ENCODE assay signal across 18 cellular contexts in the genomic region with DNA sequence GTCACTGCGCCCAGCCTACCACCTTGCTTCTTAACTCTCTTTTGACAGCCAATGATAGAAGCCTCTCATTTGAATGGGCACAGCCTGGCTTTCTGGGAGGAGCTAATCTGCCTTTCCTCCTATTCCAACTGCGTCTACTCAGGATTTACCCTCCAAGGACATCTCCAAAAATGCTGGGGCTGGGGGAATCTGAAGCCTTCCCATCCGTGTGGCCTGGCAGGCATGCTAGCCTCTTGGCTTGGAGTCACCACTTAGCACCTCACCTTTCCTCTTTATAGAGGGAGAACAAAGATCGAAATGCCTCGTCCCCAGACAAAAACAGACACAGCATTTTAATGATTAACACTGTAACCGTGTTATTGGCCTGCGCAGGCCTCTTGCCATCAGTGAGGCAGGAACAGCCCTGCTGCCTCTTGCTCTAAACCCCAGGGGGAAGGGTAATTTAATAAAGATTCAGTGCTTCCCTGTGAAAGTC.
"Had no signal": no experiment of that assay in that cellular context is flagged by ENCODE, and none has a peak within 500 bp of the region (broad histone marks: within the 10 kb centered on the region; RNA-seq: fewer than 3 reads in every experiment).

No MANE protein-coding gene starts in this region.

- H3K4me1 ChIP-seq: prostate gland had no signal

- H3K4me3 Mint-ChIP-seq: activated naive CD4-positive, alpha-beta T cell treated with anti-CD3 and anti-CD28 coated beads, Interleukin-2, amount 50 U/mL, for 24 hours; brain; central memory CD8-positive, alpha-beta T cell; dendritic cell treated with granulocyte-macrophage colony-stimulating factor and Interleukin-4, amounts not matched to agents 40 ng/mL and 50 ng/mL, for 4 days; naive thymus-derived CD8-positive, alpha-beta T cell; stimulated activated naive B cell treated with anti-CD40 and anti-IgM and Interleukin-4, amounts not matched to agents 10 μg/mL and 1 μg/mL and 100 μg/mL, for 72 hours; T-helper 1 cell treated with Interleukin-12 subunit alpha and Interleukin-12 subunit beta and Interleukin-4 antibody, amounts not matched to agents 30 μg/mL and 1 μg/mL, for 36 hours; type B pancreatic cell had no signal

- H3K36me3 ChIP-seq: prostate gland had no signal

- H3K27me3 Mint-ChIP-seq: activated naive CD4-positive, alpha-beta T cell treated with anti-CD3 and anti-CD28 coated beads, Interleukin-2, amount 50 U/mL, for 24 hours; central memory CD8-positive, alpha-beta T cell had no signal

- H3K36me3 Mint-ChIP-seq: activated naive CD4-positive, alpha-beta T cell treated with anti-CD3 and anti-CD28 coated beads, Interleukin-2, amount 50 U/mL, for 24 hours; brain; naive thymus-derived CD8-positive, alpha-beta T cell; stimulated activated naive B cell treated with anti-CD40 and anti-IgM and Interleukin-4, amounts not matched to agents 10 μg/mL and 1 μg/mL and 100 μg/mL, for 72 hours; type B pancreatic cell had no signal

- H3K9me3 Mint-ChIP-seq: activated naive CD4-positive, alpha-beta T cell treated with anti-CD3 and anti-CD28 coated beads, Interleukin-2, amount 50 U/mL, for 24 hours; brain; central memory CD8-positive, alpha-beta T cell; dendritic cell treated with granulocyte-macrophage colony-stimulating factor and Interleukin-4, amounts not matched to agents 40 ng/mL and 50 ng/mL, for 4 days; stimulated activated naive B cell treated with anti-CD40 and anti-IgM and Interleukin-4, amounts not matched to agents 10 μg/mL and 1 μg/mL and 100 μg/mL, for 72 hours; T-helper 1 cell treated with Interleukin-12 subunit alpha and Interleukin-12 subunit beta and Interleukin-4 antibody, amounts not matched to agents 30 μg/mL and 1 μg/mL, for 36 hours; type B pancreatic cell had no signal

- H3K9me3 ChIP-seq: prostate gland had no signal

- DNase-seq: activated CD4-positive, alpha-beta T cell treated with anti-CD3 and anti-CD28 coated beads, Interleukin-2, amount 50 U/mL, for 1 hour; activated CD4-positive, CD25-positive, alpha-beta regulatory T cell; activated T-cell treated with anti-CD3 and anti-CD28 coated beads, Interleukin-2, amount 50 U/mL, for 1 hour; glutamatergic neuron; left ventricle myocardium superior; naive thymus-derived CD8-positive, alpha-beta T cell; occipital lobe; stimulated activated CD4-positive, alpha-beta T cell treated with anti-CD3 and anti-CD28 coated beads, Interleukin-2, amount 100 ng/mL, for 24 hours; stimulated activated naive B cell treated with anti-CD40 and anti-IgM and Interleukin-4, amounts not matched to agents 10 μg/mL and 1 μg/mL and 100 μg/mL, for 72 hours had no signal

- ATAC-seq: left ventricle myocardium superior; naive thymus-derived CD8-positive, alpha-beta T cell; sciatic nerve; SK-N-SH treated with all-trans-retinoic acid at 6 μM for 48 hours; stimulated activated naive B cell treated with anti-CD40 and anti-IgM and Interleukin-4, amounts not matched to agents 10 μg/mL and 1 μg/mL and 100 μg/mL, for 72 hours had no signal

- H3K4me1 Mint-ChIP-seq: activated naive CD4-positive, alpha-beta T cell treated with anti-CD3 and anti-CD28 coated beads, Interleukin-2, amount 50 U/mL, for 24 hours; brain; central memory CD8-positive, alpha-beta T cell; naive thymus-derived CD8-positive, alpha-beta T cell; stimulated activated naive B cell treated with anti-CD40 and anti-IgM and Interleukin-4, amounts not matched to agents 10 μg/mL and 1 μg/mL and 100 μg/mL, for 72 hours had no signal

- H3K27ac Mint-ChIP-seq: brain; dendritic cell treated with granulocyte-macrophage colony-stimulating factor and Interleukin-4, amounts not matched to agents 40 ng/mL and 50 ng/mL, for 4 days; naive thymus-derived CD8-positive, alpha-beta T cell; stimulated activated naive B cell treated with anti-CD40 and anti-IgM and Interleukin-4, amounts not matched to agents 10 μg/mL and 1 μg/mL and 100 μg/mL, for 72 hours; T-helper 1 cell treated with Interleukin-12 subunit alpha and Interleukin-12 subunit beta and Interleukin-4 antibody, amounts not matched to agents 30 μg/mL and 1 μg/mL, for 36 hours; type B pancreatic cell had no signal

- H3K4me3 ChIP-seq: prostate gland had no signal

- H3K27ac ChIP-seq: prostate gland had no signal
